Comparison of ENCODE assay signal across 14 cellular contexts in genomic region chr20:53639128-53639527, GRCh38. TPM values are rescaled to one million over a fixed set of nuclear protein-coding genes. Genes with fewer than 3 reads are reported as not detected.
DNase-seq lines count a peak whose midpoint lies in the region; ATAC-seq, FAIRE-seq and TF ChIP-seq lines count a peak whose summit lies in the region.
"Had no signal": no experiment of that assay in that cellular context is flagged by ENCODE, and none has a peak within 500 bp of the region (broad histone marks: within the 10 kb centered on the region; RNA-seq: fewer than 3 reads in every experiment).

No MANE protein-coding gene starts in this region.

- POLR2A ChIA-PET in CD4-positive, alpha-beta T cell (lab: Charles Lee), result interaction anchor here (1.0 to 2.2 kb wide), 2 partner anchors 9 to 16 kb away, joined by 3 to 7 read pairs; no protein-coding TSS in a partner anchor
- POLR2A ChIA-PET in Panc1 (lab: Charles Lee) (interaction anchor here (1.2 kb wide), 1 partner anchor 45 kb away, joined by 3 read pairs; the partner anchor contains the start of gene ZNF217), K562 (lab: Yijun Ruan, JAX) (interaction anchor here (1.3 to 4.7 kb wide), 2 partner anchors 16 to 100 kb away, joined by 7 to 23 read pairs; no protein-coding TSS in a partner anchor)

- H3K4me1 Mint-ChIP-seq in CD4-positive, alpha-beta T cell (ENCODE audit: low read depth), result peaks cover 58% of the 10 kb centered on the region
- H3K4me1 Mint-ChIP-seq in stimulated activated memory B cell treated with anti-CD40 and anti-IgM and Interleukin-4, amounts not matched to agents 10 μg/mL and 1 μg/mL and 100 μg/mL, for 72 hours, result peaks cover 57% of the 10 kb centered on the region

- peak overlapping the region; percentile 50 for H3K27ac Mint-ChIP-seq in CD4-positive, alpha-beta T cell
- H3K27ac Mint-ChIP-seq in stimulated activated memory B cell treated with anti-CD40 and anti-IgM and Interleukin-4, amounts not matched to agents 10 μg/mL and 1 μg/mL and 100 μg/mL, for 72 hours, result peak overlapping the region; percentile 87
- H3K27ac Mint-ChIP-seq in activated naive CD4-positive, alpha-beta T cell treated with anti-CD3 and anti-CD28 coated beads, Interleukin-2, amount 50 U/mL, for 72 hours, result no peak overlapping the region

- in situ Hi-C loops in Panc1 (cut with HindIII; ENCODE audit: low pct_unique_long_range_greater_than_20kb, low sequenced_read_pairs), result no loop called here
- in situ Hi-C loops in K562 (cut with MboI), result no loop called here

- H3K27ac ChIP-seq in CD4-positive, alpha-beta T cell (ENCODE audit: low read depth, low read length), result no peak overlapping the region
- H3K27ac ChIP-seq in Panc1 (ENCODE audit: low read length) (peak overlapping the region; percentile 83), K562 (ENCODE audit: extremely low read depth, low read depth, low read length) (no peak overlapping the region), WERI-Rb-1 (no peak overlapping the region)
- H3K27ac ChIP-seq: Peyer's patch had no signal

- H3K36me3 Mint-ChIP-seq in CD4-positive, alpha-beta T cell (ENCODE audit: low read depth), result no peaks in the 10 kb centered on the region
- H3K36me3 Mint-ChIP-seq in stimulated activated memory B cell treated with anti-CD40 and anti-IgM and Interleukin-4, amounts not matched to agents 10 μg/mL and 1 μg/mL and 100 μg/mL, for 72 hours, result no peaks in the 10 kb centered on the region
- no peaks in the 10 kb centered on the region for H3K36me3 Mint-ChIP-seq in activated naive CD4-positive, alpha-beta T cell treated with anti-CD3 and anti-CD28 coated beads, Interleukin-2, amount 50 U/mL, for 72 hours

- H3K9me1 ChIP-seq in K562 (ENCODE audit: control insufficient read depth, insufficient read depth, low read length), result no peaks in the 10 kb centered on the region

- H3K4me3 Mint-ChIP-seq in CD4-positive, alpha-beta T cell, result no peak overlapping the region
- H3K4me3 Mint-ChIP-seq in stimulated activated memory B cell treated with anti-CD40 and anti-IgM and Interleukin-4, amounts not matched to agents 10 μg/mL and 1 μg/mL and 100 μg/mL, for 72 hours, result no peak overlapping the region

- H3K36me3 ChIP-seq in Panc1 (ENCODE audit: control insufficient read depth, insufficient read depth, low read length) (no peaks in the 10 kb centered on the region), K562 (ENCODE audit: control insufficient read depth, insufficient read depth, low read length) (no peaks in the 10 kb centered on the region), WERI-Rb-1 (no peaks in the 10 kb centered on the region)
- H3K36me3 ChIP-seq: Peyer's patch had no signal

- no peaks in the 10 kb centered on the region for H3K9me3 Mint-ChIP-seq in CD4-positive, alpha-beta T cell
- H3K9me3 Mint-ChIP-seq in stimulated activated memory B cell treated with anti-CD40 and anti-IgM and Interleukin-4, amounts not matched to agents 10 μg/mL and 1 μg/mL and 100 μg/mL, for 72 hours, result no peaks in the 10 kb centered on the region
- no peaks in the 10 kb centered on the region for H3K9me3 Mint-ChIP-seq in activated naive CD4-positive, alpha-beta T cell treated with anti-CD3 and anti-CD28 coated beads, Interleukin-2, amount 50 U/mL, for 72 hours

- WGBS in K562 (ENCODE audit: insufficient coverage, low coverage, missing lambda C conversion rate), result 78% methylated on average over 3 of the region's 3 CpGs

- BruUV-seq in Panc1 (replicated peaks; lab: Mats Ljungman, UMichigan) (no TSS peak), K562 (replicated peaks; lab: Mats Ljungman, UMichigan) (no TSS peak)

- no peaks in the 10 kb centered on the region for H3K27me3 ChIP-seq in CD4-positive, alpha-beta T cell (ENCODE audit: control insufficient read depth, insufficient read depth, low read length)
- H3K27me3 ChIP-seq in Panc1 (ENCODE audit: control insufficient read depth, insufficient read depth, low read length), result no peaks in the 10 kb centered on the region
- no peaks in the 10 kb centered on the region for H3K27me3 ChIP-seq in K562 (ENCODE audit: control insufficient read depth in 2 of 2, insufficient read depth in 2 of 2, low read length in 2 of 2)
- no peaks in the 10 kb centered on the region for H3K27me3 ChIP-seq in WERI-Rb-1 (ENCODE audit: insufficient read depth, low read depth, severe bottlenecking)
- H3K27me3 ChIP-seq: Peyer's patch had no signal

- no peak for ATAC-seq in CD4-positive, alpha-beta T cell (ENCODE audit: poor library complexity)
- ATAC-seq in Panc1 (no peak), K562 (no peak)
- no peak for ATAC-seq in stimulated activated memory B cell treated with anti-CD40 and anti-IgM and Interleukin-4, amounts not matched to agents 10 μg/mL and 1 μg/mL and 100 μg/mL, for 72 hours
- ATAC-seq in activated naive CD4-positive, alpha-beta T cell treated with anti-CD3 and anti-CD28 coated beads, Interleukin-2, amount 50 U/mL, for 72 hours, result no peak

- peaks cover 32% of the 10 kb centered on the region for H3K4me1 ChIP-seq in Panc1 (ENCODE audit: control insufficient read depth, insufficient read depth, low read length)
- peaks cover 34 to 36% of the 10 kb centered on the region in 2 experiments for H3K4me1 ChIP-seq in K562 (replicated peaks in 1 of 2; ENCODE audit: control insufficient read depth in 2 of 2, insufficient read depth in 2 of 2, low read length in 2 of 2)

- H4K20me1 ChIP-seq in K562 (replicated peaks; ENCODE audit: control insufficient read depth, insufficient read depth, low read length), result no peaks in the 10 kb centered on the region

- no peak for TF ChIP-seq EP300 in K562 (IDR thresholded peaks at IDR 0.05; ENCODE audit: low read length)

- H3K4me3 ChIP-seq in Panc1 (ENCODE audit: low read depth in 2 of 2, low read length in 2 of 2), result no peak overlapping the region
- H3K4me3 ChIP-seq in K562, result no peak overlapping the region
- H3K4me3 ChIP-seq in WERI-Rb-1 (ENCODE audit: low read depth, low read length), result no peak overlapping the region
- H3K4me3 ChIP-seq: Peyer's patch had no signal

- H3K9ac ChIP-seq in K562 (ENCODE audit: insufficient read depth in 1 of 2, low read depth in 2 of 2, low read length in 2 of 2), result no peak overlapping the region

- H3K27me3 Mint-ChIP-seq in CD4-positive, alpha-beta T cell, result no peaks in the 10 kb centered on the region
- no peaks in the 10 kb centered on the region for H3K27me3 Mint-ChIP-seq in stimulated activated memory B cell treated with anti-CD40 and anti-IgM and Interleukin-4, amounts not matched to agents 10 μg/mL and 1 μg/mL and 100 μg/mL, for 72 hours

- TF ChIP-seq CTCF in CD4-positive, alpha-beta T cell (IDR thresholded peaks at IDR 0.05), result no peak
- TF ChIP-seq CTCF in Panc1 (IDR thresholded peaks at IDR 0.05) (no peak), K562 (IDR thresholded peaks at IDR 0.05 in 2 of 3, conservative IDR thresholded peaks at IDR 0.05 in 1 of 3; ENCODE audit: insufficient read depth in 2 of 3, low read depth in 1 of 3, low read length in 3 of 3) (no peak), WERI-Rb-1 (IDR thresholded peaks at IDR 0.05; ENCODE audit: low read depth, low read length) (no peak)

- DNase-seq in CD4-positive, alpha-beta T cell, result no peak
- DNase-seq in Panc1 (ENCODE audit: low read depth, low spot score), result no peak
- DNase-seq in K562 (ENCODE audit: extremely low read depth in 1 of 4, low spot score in 3 of 4), result no peak
- DNase-seq in activated naive CD4-positive, alpha-beta T cell treated with anti-CD3 and anti-CD28 coated beads, Interleukin-2, amount 50 U/mL, for 72 hours (ENCODE audit: low spot score in 2 of 2), result no peak
- no peak for DNase-seq in WERI-Rb-1
- DNase-seq in urothelium cell line (ENCODE audit: low spot score), result no peak
- DNase-seq: C1 segment of cervical spinal cord, DMS 273 treated with DMSO at 0.1 percent for 48 hours, DND-41, NCI-H1092 treated with DMSO at 0.1 percent for 48 hours, NCI-H1694, NCI-H748 treated with DMSO at 0.1 percent for 48 hours had no signal

- H3K4me2 ChIP-seq in K562 (ENCODE audit: insufficient read depth, low read length), result no peak overlapping the region

- CTCF ChIA-PET in CD4-positive, alpha-beta T cell (lab: Charles Lee), result no interaction called here
- CTCF ChIA-PET in Panc1 (lab: Charles Lee), result no interaction called here
- CTCF ChIA-PET in K562 (lab: Yijun Ruan, JAX; ENCODE audit: low intra/inter-chr PET ratio), result no interaction called here

- peak overlapping the region; percentile 40; the same call in 1 of the 2 replicates for H2AFZ ChIP-seq in K562 (ENCODE audit: low read depth, low read length)

- TF ChIP-seq RAD21 in K562 (CRISPR knock-in tag; conservative IDR thresholded peaks at IDR 0.05 in 1 of 2, IDR thresholded peaks at IDR 0.05 in 1 of 2), result no peak

- FAIRE-seq in K562 (lab: Jason Lieb, UNC), result no peak
- no peak for FAIRE-seq in urothelium cell line (lab: Jason Lieb, UNC)

- H3K9me3 ChIP-seq in CD4-positive, alpha-beta T cell (ENCODE audit: control insufficient read depth, low read length), result no peaks in the 10 kb centered on the region
- H3K9me3 ChIP-seq in Panc1 (ENCODE audit: control insufficient read depth, insufficient read depth, low read depth, low read length) (no peaks in the 10 kb centered on the region), K562 (replicated peaks; ENCODE audit: control insufficient read depth, insufficient read depth, low read depth, low read length) (no peaks in the 10 kb centered on the region), WERI-Rb-1 (ENCODE audit: severe bottlenecking) (no peaks in the 10 kb centered on the region)
- H3K9me3 ChIP-seq: Peyer's patch had no signal

- intact Hi-C loops in CD4-positive, alpha-beta T cell (cut with DNase I, micrococcal nuclease), result loop anchor here in 1 of 2 experiments (5.0 kb wide), 1 partner anchor 37 kb away; no protein-coding TSS in a partner anchor
- intact Hi-C loops in Panc1 (cut with micrococcal nuclease; ENCODE audit: unreplicated experiment) (no loop called here), K562 (cut with micrococcal nuclease) (loop anchor here (2.0 kb wide), 1 partner anchor 16 kb away; no protein-coding TSS in a partner anchor)

- no peaks in the 10 kb centered on the region for H3K79me2 ChIP-seq in K562 (ENCODE audit: control insufficient read depth, insufficient read depth, low read length)

- TF ChIP-seq POLR2A in K562 (conservative IDR thresholded peaks at IDR 0.05), result no peak

RNA-seq across cellular contexts. Expression of gene ZNF217, which starts 45.5 kb away (rescaled TPM):
- total RNA-seq in CD4-positive, alpha-beta T cell, result 10 to 100 TPM; 83.5 to 87.4 TPM
- total RNA-seq in Panc1 (2021; ENCODE audit: unreplicated experiment), result 210 TPM
- 80.1 TPM for polyA plus RNA-seq in Panc1 (2012; ENCODE audit: insufficient read length)
- total RNA-seq in K562 (2011; cell fraction: chromatin; rRNA removed; ENCODE audit: low replicate concordance), result 27.8 and 53.4 TPM in 2 replicates
- 21.3 and 24.7 TPM in 2 replicates for total RNA-seq in K562 (2011; cell fraction: nucleolus; rRNA removed)
- 26.2 and 28.5 TPM in 2 replicates for total RNA-seq in K562 (2011; cell fraction: nucleoplasm; rRNA removed)
- 16.8 and 17.7 TPM in 2 replicates for total RNA-seq in K562 (2014; rRNA removed)
- total RNA-seq in K562 (2014; rRNA removed; fragmentation: Illumina TruSeq; extraction: Trizol), result 23.4 and 25.0 TPM in 2 replicates
- 18.7 and 21.8 TPM in 2 replicates for total RNA-seq in K562 (2015; rRNA removed; fragmentation: Illumina TruSeq; extraction: Trizol)
- 39.7 and 41.8 TPM in 2 replicates for total RNA-seq in K562 (2021)
- polyA plus RNA-seq in K562 (2011; rRNA removed), result 11.4 and 12.9 TPM in 2 replicates
- 6.8 and 8.6 TPM in 2 replicates for polyA plus RNA-seq in K562 (2011; cell fraction: cytosol; rRNA removed)
- polyA plus RNA-seq in K562 (2011; cell fraction: nucleus; rRNA removed), result 19.8 and 24.3 TPM in 2 replicates
- 17.7 and 21.1 TPM in 2 replicates for polyA plus RNA-seq in K562 (2012)
- 19.3 and 26.7 TPM in 2 replicates for polyA plus RNA-seq in K562 (2014; fragmentation: Illumina TruSeq; extraction: Trizol)
- polyA plus RNA-seq in K562 (2014; fragmentation: Nextera tagmentation; extraction: Ambion mirVana), result 1 to 10 TPM; 3.0 to 7.1 TPM
- polyA plus RNA-seq in K562 (2014; rRNA removed), result 16.0 and 23.5 TPM in 2 replicates
- 36.2 and 44.6 TPM in 2 replicates for polyA minus RNA-seq in K562 (2011; rRNA and poly(A)+ RNA removed)
- 21.7 and 25.7 TPM in 2 replicates for polyA minus RNA-seq in K562 (2011; cell fraction: cytosol; rRNA and poly(A)+ RNA removed)
- 19.7 and 29.4 TPM in 2 replicates for polyA minus RNA-seq in K562 (2011; cell fraction: nucleus; rRNA and poly(A)+ RNA removed)
- 10 to 100 TPM; 58.6 to 62.0 TPM for total RNA-seq in activated naive CD4-positive, alpha-beta T cell treated with anti-CD3 and anti-CD28 coated beads, Interleukin-2, amount 50 U/mL, for 72 hours

Comparison
In these comparisons a context has a peak if more than half of its experiments do, and no peak if none do; other contexts are left out.
1. H3K27ac Mint-ChIP-seq: peak in CD4-positive, alpha-beta T cell (single experiment) and stimulated activated memory B cell treated with anti-CD40 and anti-IgM and Interleukin-4, amounts not matched to agents 10 μg/mL and 1 μg/mL and 100 μg/mL, for 72 hours (single experiment); none in activated naive CD4-positive, alpha-beta T cell treated with anti-CD3 and anti-CD28 coated beads, Interleukin-2, amount 50 U/mL, for 72 hours (0 of 2).